ENCODE assay signal across 13 cellular contexts in the genomic region with DNA sequence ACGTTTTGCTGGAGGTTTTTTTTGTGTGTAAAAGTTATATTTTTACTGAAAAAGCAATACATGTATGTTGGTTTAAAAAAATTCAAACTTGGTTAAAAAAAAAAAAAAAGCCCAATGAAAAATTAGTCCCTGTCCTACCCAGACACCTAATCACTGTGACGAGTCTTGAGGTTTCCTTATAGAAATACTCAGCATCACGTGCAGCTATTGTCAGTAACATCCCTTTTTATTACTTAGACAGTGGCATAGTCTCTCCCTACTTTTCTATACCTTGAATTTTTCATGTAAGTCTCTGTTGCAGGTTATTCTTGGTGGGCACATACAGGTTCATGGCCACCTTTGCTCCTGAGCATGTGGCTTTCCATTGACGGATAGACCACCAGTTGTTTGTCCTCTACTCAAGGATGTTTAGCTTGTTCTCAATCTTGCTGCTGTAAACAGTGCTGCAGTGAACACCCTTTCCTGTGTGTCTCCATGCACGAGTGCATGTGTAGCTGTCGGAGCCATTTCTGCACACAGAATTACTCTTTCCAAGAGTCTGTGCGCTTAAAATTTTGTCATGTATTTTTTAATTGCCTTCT.
DNase-seq lines count a peak whose midpoint lies in the region; ATAC-seq and TF ChIP-seq lines count a peak whose summit lies in the region.
"Had no signal": no experiment of that assay in that cellular context is flagged by ENCODE, and none has a peak within 500 bp of the region (broad histone marks: within the 10 kb centered on the region; RNA-seq: fewer than 3 reads in every experiment).

No MANE protein-coding gene starts in this region.

- H3K36me3 ChIP-seq in stomach (no peaks in the 10 kb centered on the region), H7 (replicated peaks; ENCODE audit: control insufficient read depth, insufficient read depth, low read length) (peaks cover 5% of the 10 kb centered on the region)
- H3K36me3 ChIP-seq: breast epithelium, uterus had no signal

- peak overlapping the region; percentile 41 for H3K4me3 Mint-ChIP-seq in glutamatergic neuron (ENCODE audit: unreplicated experiment)

- TF ChIP-seq POLR2A in stomach (IDR thresholded peaks at IDR 0.05) = no peak

- TF ChIP-seq CTCF in glutamatergic neuron (IDR thresholded peaks at IDR 0.05; ENCODE audit: partially characterized antibody, unreplicated experiment) = no peak
- no peak for TF ChIP-seq CTCF in stomach (IDR thresholded peaks at IDR 0.05)

- 62 to 69% (median 64%) methylated on average over 7 of the region's 7 CpGs for WGBS in stomach, 5 donors

- H3K27me3 Mint-ChIP-seq in glutamatergic neuron (ENCODE audit: unreplicated experiment) = peaks cover 7% of the 10 kb centered on the region

- peaks cover 54% of the 10 kb centered on the region for H3K4me1 Mint-ChIP-seq in glutamatergic neuron (ENCODE audit: low read depth, unreplicated experiment)

- no peaks in the 10 kb centered on the region for H3K27me3 ChIP-seq in stomach
- no peaks in the 10 kb centered on the region for H3K27me3 ChIP-seq in H7 (ENCODE audit: control insufficient read depth, insufficient read depth, low read length)
- H3K27me3 ChIP-seq: breast epithelium, heart left ventricle, uterus had no signal

- H3K9me3 ChIP-seq in stomach = no peaks in the 10 kb centered on the region
- H3K9me3 ChIP-seq: breast epithelium, heart left ventricle, uterus had no signal

- intact Hi-C loops in stomach (cut with DNase I; ENCODE audit: low total_unique reads) = no loop called here

- no peak for ATAC-seq in HG03135 (IDR thresholded peaks at IDR 0.05; ENCODE audit: unreplicated experiment)
- ATAC-seq: heart left ventricle, left cardiac atrium had no signal

- peak; percentile 52 to 80 for DNase-seq in NCI-H2081 (lab: John Stamatoyannopoulos, UW)
- DNase-seq in NCI-H2081 treated with DMSO at 0.1 percent for 48 hours (lab: John Stamatoyannopoulos, UW) = no peak
- peak; percentile 62 for DNase-seq in NCI-H748 treated with DMSO at 0.1 percent for 48 hours (lab: John Stamatoyannopoulos, UW)
- no peak for DNase-seq in glutamatergic neuron
- DNase-seq in stomach = no peak
- no peak for DNase-seq in H7
- no peak for DNase-seq in epidermal melanocyte (ENCODE audit: insufficient read length, low spot score)
- DNase-seq: activated gamma-delta T cell treated with Interleukin-2 at 50 U/mL for 16 hours, left cardiac atrium, uterus had no signal

- TF ChIP-seq EP300 in stomach (IDR thresholded peaks at IDR 0.05) = no peak

- peaks cover 93 to 99% (median 95%) of the 10 kb centered on the region in 4 donors for H3K4me1 ChIP-seq in stomach

- H3K27ac ChIP-seq in stomach = peak overlapping the region in 4 of 5 donors; percentile 54 to 95 (median 84)

- H3K27ac Mint-ChIP-seq in glutamatergic neuron (ENCODE audit: unreplicated experiment) = no peak overlapping the region

- no peaks in the 10 kb centered on the region for H3K36me3 Mint-ChIP-seq in glutamatergic neuron (ENCODE audit: unreplicated experiment)

- peaks cover 13% of the 10 kb centered on the region for H3K9me3 Mint-ChIP-seq in glutamatergic neuron (ENCODE audit: unreplicated experiment)

- no peak overlapping the region for H3K4me3 ChIP-seq in stomach
- no peak overlapping the region for H3K4me3 ChIP-seq in H7 (ENCODE audit: insufficient read depth, low read depth, low read length)
- H3K4me3 ChIP-seq: breast epithelium, heart left ventricle, uterus had no signal

Comparison
In these comparisons a context has a peak if more than half of its experiments do, and no peak if none do; other contexts are left out.
1. DNase-seq: peak in NCI-H2081 (2 of 2) and NCI-H748 treated with DMSO at 0.1 percent for 48 hours (single experiment); none in NCI-H2081 treated with DMSO at 0.1 percent for 48 hours (single experiment), glutamatergic neuron (single experiment), stomach (single experiment), H7 (single experiment) and epidermal melanocyte (single experiment).